Comparison of ENCODE assay signal across 24 cellular contexts in genomic region chr10:16853809-16854208, GRCh38.
"Had no signal": no experiment of that assay in that cellular context is flagged by ENCODE, and none has a peak within 500 bp of the region (broad histone marks: within the 10 kb centered on the region; RNA-seq: fewer than 3 reads in every experiment).

No MANE protein-coding gene starts in this region.

- H3K36me3 ChIP-seq: breast epithelium, Peyer's patch had no signal

- H3K27ac Mint-ChIP-seq: activated CD4-positive, alpha-beta T cell treated with anti-CD3 and anti-CD28 coated beads, Interleukin-2, amount 10 ng/mL, durations not matched to agents 24 days and 14 days; activated CD8-positive, alpha-beta T cell treated with anti-CD3 and anti-CD28 coated beads for 36 hours; activated naive CD8-positive, alpha-beta T cell treated with anti-CD3 and anti-CD28 coated beads for 36 hours; activated T-cell treated with anti-CD3 and anti-CD28 coated beads, Interleukin-2, amount 50 U/mL, for 72 hours; activated T-helper 17 cell treated with anti-CD3 and anti-CD28 coated beads, Interleukin-2, amount 50 U/mL, for 72 hours; T-helper 2 cell treated with Interferon-gamma antibody and Interleukin-4, amounts not matched to agents 5 μg/mL and 100 μg/mL, for 36 hours had no signal

- H3K27me3 ChIP-seq: breast epithelium, Peyer's patch had no signal

- H3K9me3 ChIP-seq: breast epithelium, Peyer's patch had no signal

- ATAC-seq: activated CD8-positive, alpha-beta T cell treated with anti-CD3 and anti-CD28 coated beads for 36 hours; activated T-cell treated with anti-CD3 and anti-CD28 coated beads, Interleukin-2, amount 50 U/mL, for 72 hours; activated T-helper 17 cell treated with anti-CD3 and anti-CD28 coated beads, Interleukin-2, amount 50 U/mL, for 72 hours had no signal

- H3K4me3 ChIP-seq: breast epithelium, Peyer's patch had no signal

- H3K4me1 Mint-ChIP-seq: activated CD4-positive, alpha-beta T cell treated with anti-CD3 and anti-CD28 coated beads, Interleukin-2, amount 10 ng/mL, durations not matched to agents 24 days and 14 days; activated naive CD8-positive, alpha-beta T cell treated with anti-CD3 and anti-CD28 coated beads for 36 hours; activated T-helper 17 cell treated with anti-CD3 and anti-CD28 coated beads, Interleukin-2, amount 50 U/mL, for 72 hours had no signal

- H3K27ac ChIP-seq: breast epithelium, Peyer's patch had no signal

- DNase-seq: activated CD4-positive, alpha-beta T cell treated with anti-CD3 and anti-CD28 coated beads, Interleukin-2, amount 10 ng/mL, durations not matched to agents 24 days and 14 days; activated CD4-positive, alpha-beta T cell treated with anti-CD3 and anti-CD28 coated beads, Interleukin-2, amount 50 U/mL, for 4 hours; activated CD8-positive, alpha-beta T cell treated with anti-CD3 and anti-CD28 coated beads for 36 hours; activated effector memory CD4-positive, alpha-beta T cell treated with anti-CD3 and anti-CD28 coated beads, Interleukin-2, amount 50 U/mL, for 16 hours; activated naive CD4-positive, alpha-beta T cell; activated naive CD4-positive, alpha-beta T cell treated with anti-CD3 and anti-CD28 coated beads, Interleukin-2, amount 50 U/mL, for 16 hours; activated naive CD8-positive, alpha-beta T cell treated with anti-CD3 and anti-CD28 coated beads for 36 hours; activated T-cell treated with anti-CD3 and anti-CD28 coated beads, Interleukin-2, amount 50 U/mL, for 1 hour; activated T-cell treated with anti-CD3 and anti-CD28 coated beads, Interleukin-2, amount 50 U/mL, for 72 hours; amniotic stem cell; aorta; Karpas-422; NCI-H1436; NCI-H1694; NCI-H1930; NCI-H2081 treated with DMSO at 0.1 percent for 48 hours; NCI-H446 treated with DMSO at 0.1 percent for 48 hours; NCI-H69; RPMI8226; SIG-M5 had no signal

- H3K27me3 Mint-ChIP-seq: activated CD8-positive, alpha-beta T cell treated with anti-CD3 and anti-CD28 coated beads for 36 hours; activated naive CD8-positive, alpha-beta T cell treated with anti-CD3 and anti-CD28 coated beads for 36 hours had no signal

- H3K4me1 ChIP-seq: breast epithelium, Peyer's patch had no signal

- H3K4me3 Mint-ChIP-seq: activated CD4-positive, alpha-beta T cell treated with anti-CD3 and anti-CD28 coated beads, Interleukin-2, amount 10 ng/mL, durations not matched to agents 24 days and 14 days; activated CD8-positive, alpha-beta T cell treated with anti-CD3 and anti-CD28 coated beads for 36 hours; activated naive CD8-positive, alpha-beta T cell treated with anti-CD3 and anti-CD28 coated beads for 36 hours; activated T-cell treated with anti-CD3 and anti-CD28 coated beads, Interleukin-2, amount 50 U/mL, for 72 hours; activated T-helper 17 cell treated with anti-CD3 and anti-CD28 coated beads, Interleukin-2, amount 50 U/mL, for 72 hours; T-helper 2 cell treated with Interferon-gamma antibody and Interleukin-4, amounts not matched to agents 5 μg/mL and 100 μg/mL, for 36 hours had no signal

- H3K36me3 Mint-ChIP-seq: activated naive CD8-positive, alpha-beta T cell treated with anti-CD3 and anti-CD28 coated beads for 36 hours had no signal

- H3K9me3 Mint-ChIP-seq: activated CD4-positive, alpha-beta T cell treated with anti-CD3 and anti-CD28 coated beads, Interleukin-2, amount 10 ng/mL, durations not matched to agents 24 days and 14 days; activated CD8-positive, alpha-beta T cell treated with anti-CD3 and anti-CD28 coated beads for 36 hours; activated naive CD8-positive, alpha-beta T cell treated with anti-CD3 and anti-CD28 coated beads for 36 hours; activated T-cell treated with anti-CD3 and anti-CD28 coated beads, Interleukin-2, amount 50 U/mL, for 72 hours; activated T-helper 17 cell treated with anti-CD3 and anti-CD28 coated beads, Interleukin-2, amount 50 U/mL, for 72 hours; T-helper 2 cell treated with Interferon-gamma antibody and Interleukin-4, amounts not matched to agents 5 μg/mL and 100 μg/mL, for 36 hours had no signal
